Comparison of ENCODE assay signal across 13 cellular contexts in genomic region chr10:99433378-99434020, GRCh38. TPM values are rescaled to one million over a fixed set of nuclear protein-coding genes. Genes with fewer than 3 reads are reported as not detected.
A peak's percentile ranks its signal among the peaks of the same experiment; 100 is the strongest.
DNase-seq lines count a peak whose midpoint lies in the region; ATAC-seq, FAIRE-seq and TF ChIP-seq lines count a peak whose summit lies in the region.
"Had no signal": no experiment of that assay in that cellular context is flagged by ENCODE, and none has a peak within 500 bp of the region (broad histone marks: within the 10 kb centered on the region; RNA-seq: fewer than 3 reads in every experiment).

No MANE protein-coding gene starts in this region.

- H4K20me1 ChIP-seq in GM12878 (ENCODE audit: control insufficient read depth, insufficient read depth): no peaks in the 10 kb centered on the region

- H3K27me3 ChIP-seq in GM12878 (replicated peaks in 1 of 2; ENCODE audit: control insufficient read depth in 2 of 2, insufficient read depth in 2 of 2, low read length in 1 of 2) (no peaks in the 10 kb centered on the region), liver (ENCODE audit: control insufficient read depth in 4 of 4, insufficient read depth in 4 of 4, low read length in 3 of 4) (no peaks in the 10 kb centered on the region)

- H2AFZ ChIP-seq in GM12878 (ENCODE audit: control insufficient read depth, low read depth, low read length): no peak overlapping the region

- no peaks in the 10 kb centered on the region for H3K36me3 ChIP-seq in GM12878 (ENCODE audit: control insufficient read depth in 2 of 2, insufficient read depth in 2 of 2, low read length in 1 of 2)
- no peaks in the 10 kb centered on the region for H3K36me3 ChIP-seq in liver (ENCODE audit: control insufficient read depth in 4 of 4, insufficient read depth in 3 of 4, low read depth in 1 of 4, low read length in 3 of 4)

- CTCF ChIA-PET in GM12878 (lab: Yijun Ruan, JAX): interaction anchor here (1.3 to 10.1 kb wide), 4 partner anchors 180 to 280 kb away, joined by 3 to 233 read pairs (median 4); no protein-coding TSS in a partner anchor

- peaks cover 4% of the 10 kb centered on the region; the same call in 1 of the 2 replicates for H3K4me1 ChIP-seq in GM12878 (ENCODE audit: control insufficient read depth, insufficient read depth, low read length)
- H3K4me1 ChIP-seq in liver (ENCODE audit: control insufficient read depth in 4 of 4, insufficient read depth in 4 of 4, low read length in 3 of 4): peaks cover 0 to 29% (median 25%) of the 10 kb centered on the region in 4 donors

- RAD21 ChIA-PET in GM12878 (lab: Charles Lee; ENCODE audit: unreplicated experiment): interaction anchor here (5.9 kb wide), 1 partner anchor 180 kb away, joined by 70 read pairs; no protein-coding TSS in a partner anchor

- H3K79me2 ChIP-seq in GM12878 (ENCODE audit: control insufficient read depth, insufficient read depth, low read length): peaks cover 26% of the 10 kb centered on the region

- 0% methylated on average over 1 of the region's 1 CpG for WGBS in GM12878 (ENCODE audit: insufficient coverage, insufficient replicate concordance, low lambda C conversion rate, missing lambda C conversion rate)
- 7% methylated on average over 1 of the region's 1 CpG for WGBS in liver
- WGBS in lower leg skin, 2 donors: 17 to 27% methylated on average over 1 of the region's 1 CpG

- peak; percentile 7 for FAIRE-seq in GM12878 (lab: Jason Lieb, UNC)
- no peak for FAIRE-seq in urothelium cell line (lab: Jason Lieb, UNC)

- intact Hi-C loops in GM12878 (cut with micrococcal nuclease; ENCODE audit: unreplicated experiment): no loop called here
- intact Hi-C loops in lower leg skin (cut with DNase I; ENCODE audit: low total_unique reads): loop anchor here (10.0 kb wide), 1 partner anchor 181 kb away; no protein-coding TSS in a partner anchor

- no peak for TF ChIP-seq EP300 in GM12878 (IDR thresholded peaks at IDR 0.05; ENCODE audit: borderline replicate concordance in 1 of 2, control insufficient read depth in 1 of 2, low read depth in 2 of 2, low read length in 2 of 2)

- SMC1A ChIA-PET in GM12878 (lab: Charles Lee; ENCODE audit: uncharacterized antibody, unreplicated experiment): interaction anchor here (0.7 to 1.5 kb wide), 2 partner anchors 45 to 186 kb away, joined by 3 read pairs; no protein-coding TSS in a partner anchor

- in situ Hi-C loops in GM12878 (cut with MboI): loop anchor here (5.0 kb wide), 2 partner anchors 179 to 279 kb away; no protein-coding TSS in a partner anchor

- TF ChIP-seq RAD21 in GM12878 (IDR thresholded peaks at IDR 0.05; ENCODE audit: insufficient read depth, low read depth, low read length) (0 out of 2 replicates have a peak, but pooled peaks have one; percentile 5), liver (IDR thresholded peaks at IDR 0.05) (peak; percentile 73 to 79)

- no peak for DNase-seq in HFF-Myc (ENCODE audit: extremely low read depth, low read depth)
- DNase-seq in GM12878 (ENCODE audit: low read depth, low spot score): no peak
- DNase-seq in NCI-H345 treated with DMSO at 0.1 percent for 48 hours (lab: John Stamatoyannopoulos, UW; ENCODE audit: unreplicated experiment): no peak
- no peak for DNase-seq in lower leg skin (ENCODE audit: low spot score in 2 of 2)
- no peak for DNase-seq in urothelium cell line (ENCODE audit: low spot score)
- no peak for DNase-seq in hepatic stellate cell (ENCODE audit: low spot score)
- DNase-seq: activated CD8-positive, alpha-beta memory T cell treated with anti-CD3 and anti-CD28 coated beads for 24 hours; activated naive CD8-positive, alpha-beta T cell treated with anti-CD3 and anti-CD28 coated beads, Interleukin-2, amount 50 U/mL, for 24 hours; NCI-H2029; stimulated activated naive B cell treated with anti-CD40 and anti-IgM and Interleukin-4, amounts not matched to agents 10 μg/mL and 1 μg/mL and 100 μg/mL, for 72 hours had no signal

- H3K4me2 ChIP-seq in GM12878 (ENCODE audit: control insufficient read depth, insufficient read depth): no peak overlapping the region

- no peak overlapping the region for H3K4me3 ChIP-seq in HFF-Myc (replicated peaks; ENCODE audit: low read depth, low read length)
- H3K4me3 ChIP-seq in GM12878: no peak overlapping the region
- peak overlapping the region in 1 of 3 donors; percentile 23 for H3K4me3 ChIP-seq in liver (ENCODE audit: low read depth in 1 of 3, low read length in 3 of 3)
- H3K4me3 ChIP-seq in lower leg skin (ENCODE audit: low read depth, poor library complexity, severe bottlenecking): no peak overlapping the region
- H3K4me3 ChIP-seq: SK-N-MC had no signal

- TF ChIP-seq POLR2A in GM12878 (IDR thresholded peaks at IDR 0.05; ENCODE audit: low read depth, low read length) (no peak), lower leg skin (IDR thresholded peaks at IDR 0.05) (no peak)

- no peaks in the 10 kb centered on the region for H3K9me3 ChIP-seq in GM12878 (replicated peaks; ENCODE audit: control insufficient read depth, insufficient read depth, low read length)
- no peaks in the 10 kb centered on the region for H3K9me3 ChIP-seq in liver (ENCODE audit: control insufficient read depth in 4 of 4, low read length in 3 of 4)

- POLR2A ChIA-PET in GM12878 (lab: Charles Lee): no interaction called here

- H3K27ac ChIP-seq in C4-2B (no peak overlapping the region), GM12878 (ENCODE audit: control insufficient read depth, insufficient read depth) (no peak overlapping the region), liver (ENCODE audit: low read depth in 1 of 2, low read length in 2 of 2) (peak overlapping the region; percentile 87 to 94)
- H3K27ac ChIP-seq: SK-N-MC had no signal

- ATAC-seq in GM12878: no peak
- ATAC-seq: activated naive CD8-positive, alpha-beta T cell treated with anti-CD3 and anti-CD28 coated beads, Interleukin-2, amount 50 U/mL, for 24 hours; stimulated activated naive B cell treated with anti-CD40 and anti-IgM and Interleukin-4, amounts not matched to agents 10 μg/mL and 1 μg/mL and 100 μg/mL, for 72 hours had no signal

- BruUV-seq in GM12878 (replicated peaks; lab: Mats Ljungman, UMichigan): no TSS peak

- no peak overlapping the region for H3K9ac ChIP-seq in GM12878 (ENCODE audit: control insufficient read depth, insufficient read depth, low read length)
- peak overlapping the region in 1 of 2 donors; percentile 66 for H3K9ac ChIP-seq in liver (ENCODE audit: low read depth in 1 of 2, low read length in 2 of 2)

- peak; percentile 40 for TF ChIP-seq CTCF in C4-2B (conservative IDR thresholded peaks at IDR 0.05)
- peak; percentile 11 for TF ChIP-seq CTCF in HFF-Myc (IDR thresholded peaks at IDR 0.05; ENCODE audit: low read depth, low read length, missing control alignments)
- peak; percentile 14 to 20 (median 17); a peak in 1 of 6 replicates for TF ChIP-seq CTCF in GM12878 (IDR thresholded peaks at IDR 0.05 in 2 of 3, conservative IDR thresholded peaks at IDR 0.05 in 1 of 3; ENCODE audit: control insufficient read depth in 2 of 3, extremely low read depth in 1 of 3, insufficient read depth in 1 of 3, low read depth in 3 of 3, low read length in 3 of 3)
- TF ChIP-seq CTCF in liver (IDR thresholded peaks at IDR 0.05; ENCODE audit: low read depth, low read length, missing input control): peak; percentile 52
- no peak for TF ChIP-seq CTCF in lower leg skin (IDR thresholded peaks at IDR 0.05)

TF ChIP-seq in GM12878, 131 proteins besides CTCF, POLR2A, EP300 and RAD21:
- TF ChIP-seq ZNF274 (IDR thresholded peaks at IDR 0.05; ENCODE audit: insufficient read depth, insufficient read length): no peak
- peak; percentile 54; the same call in 1 of the 2 replicates for TF ChIP-seq SPI1 (IDR thresholded peaks at IDR 0.05; ENCODE audit: borderline replicate concordance, insufficient read depth, low read depth, low read length)

TF ChIP-seq in liver, 16 proteins besides CTCF, POLR2A, EP300 and RAD21 (continues in another document):
- TF ChIP-seq TAF1 (conservative IDR thresholded peaks at IDR 0.05) (no peak), HNF4G (IDR thresholded peaks at IDR 0.05) (no peak), MAX (IDR thresholded peaks at IDR 0.05) (no peak), NR2F2 (IDR thresholded peaks at IDR 0.05) (no peak), RXRA (IDR thresholded peaks at IDR 0.05) (no peak), FOXA1 (IDR thresholded peaks at IDR 0.05) (no peak)

RNA-seq across cellular contexts. Expression of gene GOT1, which starts 3.1 kb away (rescaled TPM):
- total RNA-seq in GM12878 (2013; cell fraction: nucleolus; rRNA removed): 12.0 and 14.6 TPM in 2 replicates
- total RNA-seq in GM12878 (2014; rRNA removed): 37.1 and 42.2 TPM in 2 replicates
- 32.5 and 34.5 TPM in 2 replicates for total RNA-seq in GM12878 (2014; rRNA removed; fragmentation: Illumina TruSeq; extraction: Trizol)
- total RNA-seq in GM12878 (2021): 35.6 and 36.4 TPM in 2 replicates
- 11.6 TPM for polyA plus RNA-seq in GM12878 (2011; ENCODE audit: low read depth)
- 30.1 and 44.4 TPM in 2 replicates for polyA plus RNA-seq in GM12878 (2011; rRNA removed)
- polyA plus RNA-seq in GM12878 (2011; cell fraction: cytosol; rRNA removed): 29.8 and 32.9 TPM in 2 replicates
- polyA plus RNA-seq in GM12878 (2011; cell fraction: nucleus; rRNA removed): 25.0 and 28.5 TPM in 2 replicates
- 19.6 and 21.8 TPM in 2 replicates for polyA plus RNA-seq in GM12878 (2012)
- 63.6 and 92.0 TPM in 2 replicates for polyA plus RNA-seq in GM12878 (2014; fragmentation: Illumina TruSeq; extraction: Trizol)
- 10 to 100 TPM; 56.2 to 58.4 TPM for polyA plus RNA-seq in GM12878 (2014; fragmentation: Nextera tagmentation; extraction: Ambion mirVana)
- 33.8 and 38.9 TPM in 2 replicates for polyA plus RNA-seq in GM12878 (2014; rRNA removed)
- polyA plus RNA-seq in GM12878 (2016; fragmentation: Nextera tagmentation; extraction: Ambion mirVana): 10 to 100 TPM; 67.4 to 67.5 TPM
- 31.3 and 32.6 TPM in 2 replicates for polyA minus RNA-seq in GM12878 (2011; rRNA and poly(A)+ RNA removed)
- 9.8 and 10.5 TPM in 2 replicates for polyA minus RNA-seq in GM12878 (2011; cell fraction: cytosol; rRNA and poly(A)+ RNA removed)
- 10.0 and 10.6 TPM in 2 replicates for polyA minus RNA-seq in GM12878 (2011; cell fraction: nucleus; rRNA and poly(A)+ RNA removed)
- total RNA-seq in liver: 100 to 1,000 TPM in 1 of 2 donors, 10 to 100 TPM in 1; 73.5 to 137 TPM
- 100 to 1,000 TPM; 109 to 271 TPM for polyA plus RNA-seq in liver
- 10 to 100 TPM in 2 of 4 donors, 1 to 10 TPM in 2; 8.5 to 54.8 (median 24.3) TPM for total RNA-seq in lower leg skin

Comparison
In these comparisons a context has a peak if more than half of its experiments do, and no peak if none do; other contexts are left out.
1. H3K27ac ChIP-seq: peak in liver (2 of 2); none in C4-2B (single experiment) and GM12878 (single experiment).
2. CTCF ChIP-seq: peak in C4-2B (single experiment), HFF-Myc (single experiment), GM12878 (3 of 3) and liver (single experiment); none in lower leg skin (0 of 3).